ENCODE assay signal across 10 cellular contexts in genomic region chr12:54412786-54413185, GRCh38. TPM values are rescaled to one million over a fixed set of nuclear protein-coding genes. Genes with fewer than 3 reads are reported as not detected.
DNase-seq lines count a peak whose midpoint lies in the region; FAIRE-seq and TF ChIP-seq lines count a peak whose summit lies in the region.
"Had no signal": no experiment of that assay in that cellular context is flagged by ENCODE, and none has a peak within 500 bp of the region (broad histone marks: within the 10 kb centered on the region; RNA-seq: fewer than 3 reads in every experiment).

No MANE protein-coding gene starts in this region.

- no peaks in the 10 kb centered on the region for H3K27me3 ChIP-seq in breast epithelium
- peaks cover 0 to 3% of the 10 kb centered on the region in 2 donors for H3K27me3 ChIP-seq in mucosa of rectum (ENCODE audit: control insufficient read depth in 2 of 2, insufficient read depth in 2 of 2, low read length in 2 of 2)
- H3K27me3 ChIP-seq in vagina: no peaks in the 10 kb centered on the region

- no peaks in the 10 kb centered on the region for H3K36me3 ChIP-seq in breast epithelium
- H3K36me3 ChIP-seq in mucosa of rectum (ENCODE audit: control insufficient read depth in 2 of 2, insufficient read depth in 2 of 2, low read length in 2 of 2): peaks cover 4 to 5% of the 10 kb centered on the region in 2 donors
- H3K36me3 ChIP-seq in vagina: peaks cover 1 to 12% of the 10 kb centered on the region in 2 donors

- H3K27ac Mint-ChIP-seq in activated naive CD4-positive, alpha-beta T cell treated with anti-CD3 and anti-CD28 coated beads, Interleukin-2, amount 50 U/mL, for 24 hours: peak overlapping the region; percentile 90

- no peak for FAIRE-seq in frontal cortex (lab: Jason Lieb, UNC)

- TF ChIP-seq POLR2A in breast epithelium (IDR thresholded peaks at IDR 0.05) (no peak), vagina (IDR thresholded peaks at IDR 0.05) (no peak)

- H3K36me3 Mint-ChIP-seq in activated naive CD4-positive, alpha-beta T cell treated with anti-CD3 and anti-CD28 coated beads, Interleukin-2, amount 50 U/mL, for 24 hours: peaks cover 3% of the 10 kb centered on the region

- H3K27ac ChIP-seq in breast epithelium (peak overlapping the region; percentile 50 to 82), mucosa of rectum (ENCODE audit: low read depth in 2 of 2, low read length in 2 of 2) (peak overlapping the region; percentile 40 to 65), vagina (peak overlapping the region; percentile 96)
- H3K27ac ChIP-seq: C4-2B, KMS-11 had no signal

- H3K4me3 ChIP-seq in breast epithelium (peak overlapping the region; percentile 3 to 47 (median 30)), mucosa of rectum (ENCODE audit: low read length in 2 of 2) (peak overlapping the region; percentile 21 to 48), vagina (peak overlapping the region; percentile 21 to 34)

- no peak for TF ChIP-seq CTCF in breast epithelium (IDR thresholded peaks at IDR 0.05)
- TF ChIP-seq CTCF in vagina (IDR thresholded peaks at IDR 0.05): no peak

- H3K27me3 Mint-ChIP-seq in activated naive CD4-positive, alpha-beta T cell treated with anti-CD3 and anti-CD28 coated beads, Interleukin-2, amount 50 U/mL, for 24 hours: no peaks in the 10 kb centered on the region

- peak overlapping the region; percentile 17 to 36 for H3K9ac ChIP-seq in mucosa of rectum (ENCODE audit: low read depth in 1 of 2, low read length in 2 of 2)
- H3K9ac ChIP-seq: KMS-11 had no signal

- H3K4me1 ChIP-seq in breast epithelium (peaks cover 0 to 5% of the 10 kb centered on the region in 2 donors), mucosa of rectum (ENCODE audit: control insufficient read depth in 2 of 2, insufficient read depth in 2 of 2, low read length in 2 of 2) (peaks cover 17 to 22% of the 10 kb centered on the region in 2 donors), vagina (peaks cover 69% of the 10 kb centered on the region)

- H3K9me3 ChIP-seq in breast epithelium (no peaks in the 10 kb centered on the region), mucosa of rectum (ENCODE audit: control insufficient read depth in 2 of 2, low read length in 2 of 2) (no peaks in the 10 kb centered on the region), vagina (no peaks in the 10 kb centered on the region)

- intact Hi-C loops in breast epithelium (cut with DNase I; ENCODE audit: low total_unique reads) (loop anchor here (1.0 kb wide), 1 partner anchor 31 kb away; no protein-coding TSS in a partner anchor), vagina (cut with DNase I) (no loop called here)

- peak overlapping the region; percentile 79 for H3K4me3 Mint-ChIP-seq in activated naive CD4-positive, alpha-beta T cell treated with anti-CD3 and anti-CD28 coated beads, Interleukin-2, amount 50 U/mL, for 24 hours

- H3K9me3 Mint-ChIP-seq in activated naive CD4-positive, alpha-beta T cell treated with anti-CD3 and anti-CD28 coated beads, Interleukin-2, amount 50 U/mL, for 24 hours: no peaks in the 10 kb centered on the region

- peaks cover 76% of the 10 kb centered on the region for H3K4me1 Mint-ChIP-seq in activated naive CD4-positive, alpha-beta T cell treated with anti-CD3 and anti-CD28 coated beads, Interleukin-2, amount 50 U/mL, for 24 hours

- no peak for DNase-seq in activated naive CD4-positive, alpha-beta T cell treated with anti-CD3 and anti-CD28 coated beads, Interleukin-2, amount 50 U/mL, for 16 hours
- DNase-seq in breast epithelium (ENCODE audit: low spot score in 2 of 2) (no peak), vagina (ENCODE audit: extremely low spot score in 2 of 2) (no peak), frontal cortex (ENCODE audit: low spot score in 2 of 2) (no peak), COLO668 (lab: John Stamatoyannopoulos, UW; ENCODE audit: unreplicated experiment) (no peak), activated gamma-delta T cell (lab: John Stamatoyannopoulos, UW) (no peak)

RNA-seq across cellular contexts. Expression of gene ITGA5, which starts 6.3 kb away (rescaled TPM):
- total RNA-seq in breast epithelium (100 to 1,000 TPM in 1 of 3 donors, 10 to 100 TPM in 2; 30.4 to 135 (median 81.9) TPM), vagina (95.0 TPM), frontal cortex (3.7 TPM)

RNA-seq across cellular contexts. Expression of gene ZNF385A, which starts 28.3 kb away (rescaled TPM):
- total RNA-seq in breast epithelium: 10 to 100 TPM in 2 of 3 donors, 1 to 10 TPM in 1; 8.9 to 18.4 (median 10.5) TPM
- total RNA-seq in vagina: 38.8 TPM
- 1.2 TPM for total RNA-seq in frontal cortex

RNA-seq across cellular contexts. Expression of gene GPR84, which starts 48.5 kb away (rescaled TPM):
- under 1 TPM in 1 of 3 donors, not detected in 2; 0.44 TPM for total RNA-seq in breast epithelium
- total RNA-seq in vagina: not detected
- total RNA-seq in frontal cortex: not detected
